36 cellular contexts compared by ENCODE assay signal in the genomic region with DNA sequence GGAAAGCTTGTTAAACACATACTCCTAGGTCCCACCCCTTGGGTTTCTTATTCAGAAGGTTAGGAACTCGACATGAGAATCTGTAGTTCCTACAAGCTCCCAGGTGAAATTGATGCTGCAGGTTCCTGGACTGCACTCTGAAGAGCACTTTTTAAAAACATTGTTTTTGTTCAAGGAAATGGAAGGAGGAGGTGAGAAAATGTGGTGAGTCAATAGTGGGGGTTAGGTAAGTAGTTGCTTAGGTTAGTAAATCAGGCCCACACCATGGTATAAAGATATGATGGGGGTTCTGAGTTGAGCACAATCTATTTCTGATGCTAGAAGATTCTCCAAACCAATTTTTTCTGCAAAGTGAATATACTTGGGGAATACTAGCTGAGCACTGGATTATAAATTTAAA.
"Had no signal": no experiment of that assay in that cellular context is flagged by ENCODE, and none has a peak within 500 bp of the region (broad histone marks: within the 10 kb centered on the region; RNA-seq: fewer than 3 reads in every experiment).

No MANE protein-coding gene starts in this region.

- H3K27me3 ChIP-seq: adrenal gland, body of pancreas, brain microvascular endothelial cell, breast epithelium, cardiac muscle cell had no signal

- H3K27ac Mint-ChIP-seq: activated B cell treated with CpG ODN at 0.5 μM for 24 hours; activated CD4-positive, alpha-beta memory T cell treated with anti-CD3 and anti-CD28 coated beads, Interleukin-2, amount 10 ng/mL, durations not matched to agents 7 days and 5 days; activated CD4-positive, alpha-beta T cell treated with anti-CD3 and anti-CD28 coated beads, Interleukin-2, amount 10 ng/mL, durations not matched to agents 24 days and 14 days; activated CD8-positive, alpha-beta T cell treated with anti-CD3 and anti-CD28 coated beads, Interleukin-2, amount 10 ng/mL, durations not matched to agents 7 days and 5 days; activated naive CD4-positive, alpha-beta T cell treated with anti-CD3 and anti-CD28 coated beads for 36 hours; activated naive CD4-positive, alpha-beta T cell treated with anti-CD3 and anti-CD28 coated beads, Interleukin-2, amount 50 U/mL, for 72 hours; activated naive CD8-positive, alpha-beta T cell treated with anti-CD3 and anti-CD28 coated beads for 36 hours; activated T-cell treated with anti-CD3 and anti-CD28 coated beads, Interleukin-2, amount 50 U/mL, for 72 hours; activated T-helper 1 cell treated with anti-CD3 and anti-CD28 coated beads, Interleukin-12 subunit alpha, Interleukin-12 subunit beta, Interleukin-2, Interleukin-4 antibody, amounts not matched to agents 30 ng/mL and 10 ng/mL and 1 ng/mL, durations not matched to agents 14 hours and 24 hours and 36 hours; activated T-helper 17 cell treated with anti-CD3 and anti-CD28 coated beads, Interleukin-2, amount 50 U/mL, for 72 hours; T-helper 1 cell treated with Interleukin-12 subunit alpha and Interleukin-12 subunit beta and Interleukin-4 antibody, amounts not matched to agents 30 μg/mL and 1 μg/mL, for 36 hours; T-helper 2 cell treated with Interferon-gamma antibody and Interleukin-4, amounts not matched to agents 5 μg/mL and 100 μg/mL, for 36 hours had no signal

- H3K36me3 Mint-ChIP-seq: activated naive CD4-positive, alpha-beta T cell treated with anti-CD3 and anti-CD28 coated beads, Interleukin-2, amount 50 U/mL, for 72 hours; activated naive CD8-positive, alpha-beta T cell treated with anti-CD3 and anti-CD28 coated beads for 36 hours had no signal

- ATAC-seq: activated CD8-positive, alpha-beta T cell treated with anti-CD3 and anti-CD28 coated beads, Interleukin-2, amount 10 ng/mL, durations not matched to agents 7 days and 5 days; activated naive CD4-positive, alpha-beta T cell treated with anti-CD3 and anti-CD28 coated beads, Interleukin-2, amount 50 U/mL, for 72 hours; activated T-cell treated with anti-CD3 and anti-CD28 coated beads, Interleukin-2, amount 50 U/mL, for 4 hours; activated T-cell treated with anti-CD3 and anti-CD28 coated beads, Interleukin-2, amount 50 U/mL, for 72 hours; activated T-helper 17 cell treated with anti-CD3 and anti-CD28 coated beads, Interleukin-2, amount 50 U/mL, for 72 hours; body of pancreas had no signal

- H3K4me3 Mint-ChIP-seq: activated B cell treated with CpG ODN at 0.5 μM for 24 hours; activated CD4-positive, alpha-beta memory T cell treated with anti-CD3 and anti-CD28 coated beads, Interleukin-2, amount 10 ng/mL, durations not matched to agents 7 days and 5 days; activated CD4-positive, alpha-beta T cell treated with anti-CD3 and anti-CD28 coated beads, Interleukin-2, amount 10 ng/mL, durations not matched to agents 24 days and 14 days; activated CD8-positive, alpha-beta T cell treated with anti-CD3 and anti-CD28 coated beads, Interleukin-2, amount 10 ng/mL, durations not matched to agents 7 days and 5 days; activated naive CD4-positive, alpha-beta T cell treated with anti-CD3 and anti-CD28 coated beads for 36 hours; activated naive CD8-positive, alpha-beta T cell treated with anti-CD3 and anti-CD28 coated beads for 36 hours; activated T-cell treated with anti-CD3 and anti-CD28 coated beads, Interleukin-2, amount 50 U/mL, for 4 hours; activated T-cell treated with anti-CD3 and anti-CD28 coated beads, Interleukin-2, amount 50 U/mL, for 72 hours; activated T-helper 1 cell treated with anti-CD3 and anti-CD28 coated beads, Interleukin-12 subunit alpha, Interleukin-12 subunit beta, Interleukin-2, Interleukin-4 antibody, amounts not matched to agents 30 ng/mL and 10 ng/mL and 1 ng/mL, durations not matched to agents 14 hours and 24 hours and 36 hours; activated T-helper 17 cell treated with anti-CD3 and anti-CD28 coated beads, Interleukin-2, amount 50 U/mL, for 72 hours; T-helper 1 cell treated with Interleukin-12 subunit alpha and Interleukin-12 subunit beta and Interleukin-4 antibody, amounts not matched to agents 30 μg/mL and 1 μg/mL, for 36 hours; T-helper 2 cell treated with Interferon-gamma antibody and Interleukin-4, amounts not matched to agents 5 μg/mL and 100 μg/mL, for 36 hours had no signal

- FAIRE-seq: astrocyte, TTC549 had no signal

- H3K4me3 ChIP-seq: adrenal gland, body of pancreas, breast epithelium, cardiac muscle cell had no signal

- H3K36me3 ChIP-seq: adrenal gland, brain microvascular endothelial cell, breast epithelium, cardiac muscle cell had no signal

- H3K4me1 Mint-ChIP-seq: activated B cell treated with CpG ODN at 0.5 μM for 24 hours; activated CD4-positive, alpha-beta memory T cell treated with anti-CD3 and anti-CD28 coated beads, Interleukin-2, amount 10 ng/mL, durations not matched to agents 7 days and 5 days; activated CD4-positive, alpha-beta T cell treated with anti-CD3 and anti-CD28 coated beads, Interleukin-2, amount 10 ng/mL, durations not matched to agents 24 days and 14 days; activated naive CD8-positive, alpha-beta T cell treated with anti-CD3 and anti-CD28 coated beads for 36 hours; activated T-helper 17 cell treated with anti-CD3 and anti-CD28 coated beads, Interleukin-2, amount 50 U/mL, for 72 hours had no signal

- H3K9me3 ChIP-seq: adrenal gland, body of pancreas, breast epithelium had no signal

- H3K27me3 Mint-ChIP-seq: activated B cell treated with CpG ODN at 0.5 μM for 24 hours; activated CD4-positive, alpha-beta memory T cell treated with anti-CD3 and anti-CD28 coated beads, Interleukin-2, amount 10 ng/mL, durations not matched to agents 7 days and 5 days; activated CD4-positive, alpha-beta T cell treated with anti-CD3 and anti-CD28 coated beads, Interleukin-2, amount 10 ng/mL, durations not matched to agents 24 days and 14 days; activated naive CD8-positive, alpha-beta T cell treated with anti-CD3 and anti-CD28 coated beads for 36 hours; activated T-helper 17 cell treated with anti-CD3 and anti-CD28 coated beads, Interleukin-2, amount 50 U/mL, for 72 hours had no signal

- H3K9me3 Mint-ChIP-seq: activated B cell treated with CpG ODN at 0.5 μM for 24 hours; activated CD4-positive, alpha-beta memory T cell treated with anti-CD3 and anti-CD28 coated beads, Interleukin-2, amount 10 ng/mL, durations not matched to agents 7 days and 5 days; activated CD4-positive, alpha-beta T cell treated with anti-CD3 and anti-CD28 coated beads, Interleukin-2, amount 10 ng/mL, durations not matched to agents 24 days and 14 days; activated naive CD4-positive, alpha-beta T cell treated with anti-CD3 and anti-CD28 coated beads for 36 hours; activated T-helper 1 cell treated with anti-CD3 and anti-CD28 coated beads, Interleukin-12 subunit alpha, Interleukin-12 subunit beta, Interleukin-2, Interleukin-4 antibody, amounts not matched to agents 30 ng/mL and 10 ng/mL and 1 ng/mL, durations not matched to agents 14 hours and 24 hours and 36 hours; activated T-helper 17 cell treated with anti-CD3 and anti-CD28 coated beads, Interleukin-2, amount 50 U/mL, for 72 hours; T-helper 2 cell treated with Interferon-gamma antibody and Interleukin-4, amounts not matched to agents 5 μg/mL and 100 μg/mL, for 36 hours had no signal

- DNase-seq: activated B cell treated with CpG ODN at 0.5 μM for 24 hours; activated CD4-positive, alpha-beta memory T cell treated with anti-CD3 and anti-CD28 coated beads, Interleukin-2, amount 10 ng/mL, durations not matched to agents 7 days and 5 days; activated CD4-positive, alpha-beta T cell treated with anti-CD3 and anti-CD28 coated beads for 4 hours; activated CD4-positive, alpha-beta T cell treated with anti-CD3 and anti-CD28 coated beads, Interleukin-2, amount 10 ng/mL, durations not matched to agents 24 days and 14 days; activated CD4-positive, alpha-beta T cell treated with anti-CD3 and anti-CD28 coated beads, Interleukin-2, amount 50 U/mL, for 48 hours; activated CD4-positive, CD25-positive, alpha-beta regulatory T cell treated with anti-CD3 and anti-CD28 coated beads, Interleukin-2, amount 50 U/mL, for 72 hours; activated CD8-positive, alpha-beta memory T cell treated with anti-CD3 and anti-CD28 coated beads, Interleukin-2, amount 50 U/mL, for 4 hours; activated CD8-positive, alpha-beta T cell treated with anti-CD3 and anti-CD28 coated beads, Interleukin-2, amount 10 ng/mL, durations not matched to agents 7 days and 5 days; activated effector memory CD4-positive, alpha-beta T cell treated with anti-CD3 and anti-CD28 coated beads, Interleukin-2, amount 50 U/mL, for 16 hours; activated gamma-delta T cell treated with Interleukin-2 at 50 U/mL for 16 hours; activated naive CD4-positive, alpha-beta T cell; activated naive CD4-positive, alpha-beta T cell treated with anti-CD3 and anti-CD28 coated beads for 36 hours; activated naive CD4-positive, alpha-beta T cell treated with anti-CD3 and anti-CD28 coated beads, Interleukin-2, amount 50 U/mL, for 16 hours; activated naive CD8-positive, alpha-beta T cell treated with anti-CD3 and anti-CD28 coated beads for 36 hours; activated T-cell treated with anti-CD3 and anti-CD28 coated beads for 4 hours; activated T-cell treated with anti-CD3 and anti-CD28 coated beads, Interleukin-2, amount 50 U/mL, for 1 hour; activated T-cell treated with anti-CD3 and anti-CD28 coated beads, Interleukin-2, amount 50 U/mL, for 4 hours; activated T-cell treated with anti-CD3 and anti-CD28 coated beads, Interleukin-2, amount 50 U/mL, for 72 hours; adrenal gland; amniotic stem cell; aorta; body of pancreas; brain microvascular endothelial cell; caudate nucleus; T-helper 1 cell; T-helper 2 cell; T-helper 9 cell had no signal

- H3K4me1 ChIP-seq: adrenal gland, body of pancreas, breast epithelium had no signal
